In genomic region chr11:128389461-128389976, GRCh38 we compare ENCODE assay signal across 19 cellular contexts.
A peak's percentile ranks its signal among the peaks of the same experiment; 100 is the strongest.
DNase-seq lines count a peak whose midpoint lies in the region; ATAC-seq and TF ChIP-seq lines count a peak whose summit lies in the region.
"Had no signal": no experiment of that assay in that cellular context is flagged by ENCODE, and none has a peak within 500 bp of the region (broad histone marks: within the 10 kb centered on the region; RNA-seq: fewer than 3 reads in every experiment).

No MANE protein-coding gene starts in this region.

- peak overlapping the region; percentile 96 for H2BK5ac ChIP-seq in trophoblast cell (ENCODE audit: low read depth, low read length, poor library complexity)

- peaks cover 3% of the 10 kb centered on the region for H3K79me2 ChIP-seq in trophoblast cell (ENCODE audit: control insufficient read depth, insufficient read depth, low read length, poor library complexity)

- H3K14ac ChIP-seq in trophoblast cell (ENCODE audit: low read length): no peak overlapping the region

- no peak overlapping the region for H3K4me3 ChIP-seq in heart left ventricle
- no peak overlapping the region for H3K4me3 ChIP-seq in trophoblast cell (ENCODE audit: low read depth, low read length)
- no peak overlapping the region for H3K4me3 ChIP-seq in breast epithelium

- peaks cover 49% of the 10 kb centered on the region for H3K79me1 ChIP-seq in trophoblast cell (ENCODE audit: low read length)

- WGBS in heart left ventricle, 4 donors: 72 to 82% (median 81%) methylated on average over 7 of the region's 7 CpGs
- no CpG with 5 or more reads among the region's 7 CpGs for WGBS in trophoblast cell (ENCODE audit: extremely low coverage, insufficient coverage, insufficient read length)

- no peak for TF ChIP-seq CTCF in heart left ventricle (IDR thresholded peaks at IDR 0.05)
- TF ChIP-seq CTCF in breast epithelium (IDR thresholded peaks at IDR 0.05): no peak

- no peak overlapping the region for H2BK12ac ChIP-seq in trophoblast cell (ENCODE audit: low read length)

- H4K8ac ChIP-seq in trophoblast cell (ENCODE audit: low read depth, low read length): no peak overlapping the region

- intact Hi-C loops in heart left ventricle (cut with DNase I): no loop called here
- intact Hi-C loops in breast epithelium (cut with DNase I; ENCODE audit: low total_unique reads): no loop called here

- no peak overlapping the region for H3K4me2 ChIP-seq in trophoblast cell (ENCODE audit: low read length)
- H3K4me2 ChIP-seq: KMS-11 had no signal

- H3K23ac ChIP-seq in trophoblast cell (ENCODE audit: low read length): no peak overlapping the region

- TF ChIP-seq POLR2A in heart left ventricle (IDR thresholded peaks at IDR 0.05): no peak
- TF ChIP-seq POLR2A in breast epithelium (IDR thresholded peaks at IDR 0.05): no peak

- H4K91ac ChIP-seq in trophoblast cell (ENCODE audit: low read depth, low read length): peak overlapping the region; percentile 80

- ATAC-seq in heart left ventricle: peak; percentile 27 to 63 (median 38)

- H3K27ac ChIP-seq in heart left ventricle: no peak overlapping the region
- peak overlapping the region; percentile 97 for H3K27ac ChIP-seq in trophoblast cell (ENCODE audit: low read depth, low read length)
- peak overlapping the region in 1 of 2 donors; percentile 26 for H3K27ac ChIP-seq in breast epithelium
- H3K27ac ChIP-seq: KMS-11 had no signal

- H3K27me3 ChIP-seq in heart left ventricle (no peaks in the 10 kb centered on the region), trophoblast cell (ENCODE audit: insufficient read depth, low read length) (no peaks in the 10 kb centered on the region), breast epithelium (no peaks in the 10 kb centered on the region)
- H3K27me3 ChIP-seq: BE2C had no signal

- peak; percentile 20 for DNase-seq in ELF-1 (ENCODE audit: low read depth, low spot score)
- peak in 3 of 5 donors; percentile 27 to 59 (median 40) for DNase-seq in heart left ventricle
- DNase-seq in left kidney (ENCODE audit: low read depth, low spot score): peak; percentile 67
- DNase-seq in trophoblast cell: no peak
- no peak for DNase-seq in NCI-H2227 (lab: John Stamatoyannopoulos, UW; ENCODE audit: unreplicated experiment)
- DNase-seq in putamen (ENCODE audit: low spot score): no peak
- DNase-seq in breast epithelium (ENCODE audit: low spot score in 2 of 2): no peak
- DNase-seq: BE2C; Caco-2; CD4-positive, CD25-positive, alpha-beta regulatory T cell; GDM1; H7; NCI-H1417 treated with DMSO at 0.1 percent for 48 hours; NCI-H187 treated with DMSO at 0.1 percent for 48 hours; NCI-H226; NCI-H524; NCI-H82; OCI-M1 had no signal

- H3K36me3 ChIP-seq in heart left ventricle (no peaks in the 10 kb centered on the region), trophoblast cell (ENCODE audit: control insufficient read depth in 1 of 2, insufficient read depth in 2 of 2, low read length in 2 of 2) (no peaks in the 10 kb centered on the region), breast epithelium (no peaks in the 10 kb centered on the region)
- H3K36me3 ChIP-seq: BE2C had no signal

- H3K9ac ChIP-seq in trophoblast cell (ENCODE audit: low read length): no peak overlapping the region
- H3K9ac ChIP-seq: KMS-11 had no signal

- H3K4ac ChIP-seq in trophoblast cell (ENCODE audit: low read depth, low read length): no peak overlapping the region

- H2AK5ac ChIP-seq in trophoblast cell (ENCODE audit: low read length): no peak overlapping the region

- peak overlapping the region; percentile 49 for H2BK120ac ChIP-seq in trophoblast cell (ENCODE audit: insufficient read depth, low read length, poor library complexity)

- peaks cover 0 to 34% (median 11%) of the 10 kb centered on the region in 12 donors for H3K4me1 ChIP-seq in heart left ventricle
- H3K4me1 ChIP-seq in trophoblast cell (ENCODE audit: control insufficient read depth in 1 of 2, insufficient read depth in 2 of 2, low read length in 2 of 2): peaks cover 15 to 25% of the 10 kb centered on the region in 2 experiments
- no peaks in the 10 kb centered on the region for H3K4me1 ChIP-seq in breast epithelium

- H3K9me3 ChIP-seq in heart left ventricle: no peaks in the 10 kb centered on the region
- H3K9me3 ChIP-seq in trophoblast cell (ENCODE audit: insufficient read depth, low read depth, low read length): no peaks in the 10 kb centered on the region
- no peaks in the 10 kb centered on the region for H3K9me3 ChIP-seq in breast epithelium
- H3K9me3 ChIP-seq: BE2C, Caco-2 had no signal

- H4K12ac ChIP-seq in trophoblast cell (ENCODE audit: low read depth, low read length): no peak overlapping the region

- H3K18ac ChIP-seq in trophoblast cell (ENCODE audit: low read length): no peak overlapping the region

- H2AFZ ChIP-seq in trophoblast cell (ENCODE audit: insufficient read depth, low read length, poor library complexity): no peak overlapping the region

Comparison
In these comparisons a context has a peak if more than half of its experiments do, and no peak if none do; other contexts are left out.
1. DNase-seq: peak in ELF-1 (single experiment), heart left ventricle (3 of 5) and left kidney (single experiment); none in trophoblast cell (0 of 2), NCI-H2227 (single experiment), putamen (single experiment) and breast epithelium (0 of 2).